In genomic region chr2:174788291-174788929, GRCh38 we compare ENCODE assay signal across 11 cellular contexts. TPM values are rescaled to one million over a fixed set of nuclear protein-coding genes. Genes with fewer than 3 reads are reported as not detected.
DNase-seq lines count a peak whose midpoint lies in the region; ATAC-seq, FAIRE-seq and TF ChIP-seq lines count a peak whose summit lies in the region.
"Had no signal": no experiment of that assay in that cellular context is flagged by ENCODE, and none has a peak within 500 bp of the region (broad histone marks: within the 10 kb centered on the region; RNA-seq: fewer than 3 reads in every experiment).

No MANE protein-coding gene starts in this region.

- H3K23me2 ChIP-seq in H9 (ENCODE audit: insufficient read length, low read depth, low read length, poor library complexity, severe bottlenecking) = no peaks in the 10 kb centered on the region

- no peak overlapping the region for H2BK12ac ChIP-seq in H9 (ENCODE audit: insufficient read length, low read depth, low read length)

- no peak overlapping the region for H3K4me2 ChIP-seq in H9 (ENCODE audit: insufficient read depth, insufficient read length, low read length)

- no peaks in the 10 kb centered on the region for H3K9me3 ChIP-seq in H9 (ENCODE audit: control insufficient read depth, low read depth, low read length)
- H3K9me3 ChIP-seq in iPS-15b (ENCODE audit: control insufficient read depth, insufficient read depth, low read length) = no peaks in the 10 kb centered on the region

- H3K9ac ChIP-seq in H9 (ENCODE audit: extremely low read depth, insufficient read length, low read length) = no peak overlapping the region
- H3K9ac ChIP-seq in iPS-15b (ENCODE audit: low read depth, low read length) = no peak overlapping the region

- no peak overlapping the region for H3K4ac ChIP-seq in H9 (ENCODE audit: low read depth, low read length)

- H4K5ac ChIP-seq in H9 (ENCODE audit: insufficient read length, low read depth, low read length) = no peak overlapping the region

- no peak overlapping the region for H3T11ph ChIP-seq in H9 (ENCODE audit: low read length)

- ATAC-seq in activated CD8-positive, alpha-beta T cell treated with anti-CD3 and anti-CD28 coated beads for 36 hours = peak; percentile 59

- H3K23ac ChIP-seq in H9 (ENCODE audit: insufficient read length, low read depth, low read length) = no peak overlapping the region

- H3K36me3 Mint-ChIP-seq in H9 (ENCODE audit: insufficient read depth in 1 of 3, low read depth in 3 of 3) = peaks cover 0 to 5% (median 0%) of the 10 kb centered on the region in 3 experiments; a peak in 4 of 7 replicates
- no peaks in the 10 kb centered on the region for H3K36me3 Mint-ChIP-seq in activated CD8-positive, alpha-beta T cell treated with anti-CD3 and anti-CD28 coated beads for 36 hours (ENCODE audit: low read depth)

- H3K79me1 ChIP-seq in H9 (ENCODE audit: insufficient read depth, low read depth, low read length, poor library complexity, severe bottlenecking) = no peaks in the 10 kb centered on the region

- no peaks in the 10 kb centered on the region for H3K36me3 ChIP-seq in iPS-15b (ENCODE audit: control insufficient read depth, insufficient read depth, low read length)

- no peak overlapping the region for H3K14ac ChIP-seq in H9 (ENCODE audit: insufficient read depth, low read length)

- H3K27ac Mint-ChIP-seq in H9 = peak overlapping the region; percentile 93 to 96 (median 96)
- peak overlapping the region; percentile 88 for H3K27ac Mint-ChIP-seq in activated CD8-positive, alpha-beta T cell treated with anti-CD3 and anti-CD28 coated beads for 36 hours

- H4K91ac ChIP-seq in H9 (ENCODE audit: insufficient read length, low read depth, low read length) = no peak overlapping the region

- POLR2A ChIA-PET in activated CD8-positive, alpha-beta T cell treated with anti-CD3 and anti-CD28 coated beads for 36 hours (lab: Charles Lee) = no interaction called here

- no peaks in the 10 kb centered on the region for H3K79me2 ChIP-seq in H9 (ENCODE audit: insufficient read depth, low read length)

- H3K4me3 Mint-ChIP-seq in H9 = peak overlapping the region; percentile 14 to 28; a peak in 2 of 5 replicates
- no peak overlapping the region for H3K4me3 Mint-ChIP-seq in activated CD8-positive, alpha-beta T cell treated with anti-CD3 and anti-CD28 coated beads for 36 hours

- H3K27me3 ChIP-seq in H9 (ENCODE audit: insufficient read depth, low read length) (no peaks in the 10 kb centered on the region), iPS-15b (ENCODE audit: control insufficient read depth, insufficient read depth, low read length) (no peaks in the 10 kb centered on the region)

- CTCF ChIA-PET in activated CD8-positive, alpha-beta T cell treated with anti-CD3 and anti-CD28 coated beads for 36 hours (lab: Charles Lee) = interaction anchor here (1.0 to 1.7 kb wide), 4 partner anchors 10 to 40 kb away, joined by 3 to 6 read pairs (median 3); no protein-coding TSS in a partner anchor

- H2BK20ac ChIP-seq in H9 (ENCODE audit: low read depth, low read length, poor library complexity, severe bottlenecking) = no peak overlapping the region

- no peak for TF ChIP-seq CTCF in H9 (conservative IDR thresholded peaks at IDR 0.05)
- no peak for TF ChIP-seq CTCF in activated CD8-positive, alpha-beta T cell treated with anti-CD3 and anti-CD28 coated beads for 36 hours (IDR thresholded peaks at IDR 0.05)

- H2BK15ac ChIP-seq in H9 (ENCODE audit: low read depth, low read length) = no peak overlapping the region

- no peak for TF ChIP-seq POLR2A in GM12892 (IDR thresholded peaks at IDR 0.05; ENCODE audit: low read depth, low read length)

- H3K4me1 Mint-ChIP-seq in H9 = peaks cover 69 to 71% of the 10 kb centered on the region in 2 experiments
- peaks cover 18% of the 10 kb centered on the region for H3K4me1 Mint-ChIP-seq in activated CD8-positive, alpha-beta T cell treated with anti-CD3 and anti-CD28 coated beads for 36 hours (ENCODE audit: low read depth)

- no peaks in the 10 kb centered on the region for H4K20me1 ChIP-seq in H9 (ENCODE audit: control insufficient read depth, insufficient read depth, insufficient read length)

- no peak overlapping the region for H2AFZ ChIP-seq in H9 (ENCODE audit: low read length)

- H4K8ac ChIP-seq in H9 (replicated peaks; ENCODE audit: insufficient read length, low read depth, low read length) = no peak overlapping the region

- no peak for FAIRE-seq in GM19239 (lab: Jason Lieb, UNC)
- FAIRE-seq in GM12892 (lab: Jason Lieb, UNC) = no peak

- peak overlapping the region; percentile 36 for H3K4me3 ChIP-seq in iPS-15b (ENCODE audit: low read depth, low read length)

- peak overlapping the region; percentile 19 for H2BK120ac ChIP-seq in H9 (ENCODE audit: low read depth, low read length, poor library complexity, severe bottlenecking)

- DNase-seq in AG08396 (ENCODE audit: low spot score) = peak; percentile 40
- peak; percentile 88 for DNase-seq in H9
- no peak for DNase-seq in activated CD8-positive, alpha-beta T cell treated with anti-CD3 and anti-CD28 coated beads for 36 hours
- DNase-seq in GOT3 (lab: John Stamatoyannopoulos, UW) = no peak
- no peak for DNase-seq in GM19239 (ENCODE audit: insufficient read length, low spot score)
- no peak for DNase-seq in GM12892 (ENCODE audit: insufficient read length)
- DNase-seq in NCI-H187 (lab: John Stamatoyannopoulos, UW) = no peak
- DNase-seq: DMS79, NCI-H510A had no signal

- no peaks in the 10 kb centered on the region for H3K27me3 Mint-ChIP-seq in H9 (ENCODE audit: low read depth)
- H3K27me3 Mint-ChIP-seq in activated CD8-positive, alpha-beta T cell treated with anti-CD3 and anti-CD28 coated beads for 36 hours = peaks cover 2% of the 10 kb centered on the region

- H2BK5ac ChIP-seq in H9 (ENCODE audit: insufficient read length, low read length) = no peak overlapping the region

- no CpG with 5 or more reads among the region's 15 CpGs for WGBS in H9 (ENCODE audit: extremely low coverage, insufficient read length, low lambda C conversion rate)

- no peak overlapping the region for H2AK5ac ChIP-seq in H9 (ENCODE audit: insufficient read length, low read length)

- H3K18ac ChIP-seq in H9 (ENCODE audit: insufficient read length, low read depth, low read length) = peak overlapping the region; percentile 12

- peaks cover 0 to 3% of the 10 kb centered on the region in 2 experiments; a peak in 1 of 5 replicates for H3K9me3 Mint-ChIP-seq in H9
- H3K9me3 Mint-ChIP-seq in activated CD8-positive, alpha-beta T cell treated with anti-CD3 and anti-CD28 coated beads for 36 hours = no peaks in the 10 kb centered on the region

- intact Hi-C loops in activated CD8-positive, alpha-beta T cell treated with anti-CD3 and anti-CD28 coated beads for 36 hours (cut with micrococcal nuclease) = no loop called here

- no peak overlapping the region for H3K56ac ChIP-seq in H9 (ENCODE audit: insufficient read length, low read depth, low read length)

- H3K27ac ChIP-seq in H9 (ENCODE audit: insufficient read length, low read depth, low read length) = peak overlapping the region; percentile 69

- peaks cover 20% of the 10 kb centered on the region; the same call in 1 of the 2 replicates for H3K4me1 ChIP-seq in H9 (ENCODE audit: insufficient read depth, low read length)
- H3K4me1 ChIP-seq in iPS-15b (ENCODE audit: control insufficient read depth, insufficient read depth, low read length) = peaks cover 33% of the 10 kb centered on the region

RNA-seq across cellular contexts. Expression of gene CHRNA1, which starts 24.1 kb away (rescaled TPM):
- not detected in 2 replicates for total RNA-seq in H9 (2021)
- not detected for total RNA-seq in activated CD8-positive, alpha-beta T cell treated with anti-CD3 and anti-CD28 coated beads for 36 hours
- not detected for polyA plus RNA-seq in GM12892 (2012; ENCODE audit: missing spikeins)
- polyA plus RNA-seq: urinary bladder had no signal

Comparison
In these comparisons a context has a peak if more than half of its experiments do, and no peak if none do; other contexts are left out.
1. DNase-seq: peak in AG08396 (single experiment) and H9 (single experiment); none in activated CD8-positive, alpha-beta T cell treated with anti-CD3 and anti-CD28 coated beads for 36 hours (single experiment), GOT3 (single experiment), GM19239 (single experiment), GM12892 (single experiment) and NCI-H187 (0 of 2).